In genomic region chr14:92780444-92780843, GRCh38 we compare ENCODE assay signal across 14 cellular contexts. TPM values are rescaled to one million over a fixed set of nuclear protein-coding genes. Genes with fewer than 3 reads are reported as not detected.
DNase-seq lines count a peak whose midpoint lies in the region; ATAC-seq, FAIRE-seq and TF ChIP-seq lines count a peak whose summit lies in the region.
"Had no signal": no experiment of that assay in that cellular context is flagged by ENCODE, and none has a peak within 500 bp of the region (broad histone marks: within the 10 kb centered on the region; RNA-seq: fewer than 3 reads in every experiment).

No MANE protein-coding gene starts in this region.

- DNase-seq in activated CD4-positive, alpha-beta T cell treated with anti-CD3 and anti-CD28 coated beads, Interleukin-2, amount 10 ng/mL, durations not matched to agents 24 days and 14 days, result peak; percentile 61
- no peak for DNase-seq in activated CD4-positive, alpha-beta T cell treated with anti-CD3 and anti-CD28 coated beads, Interleukin-2, amount 10 ng/mL, durations not matched to agents 7 days and 5 days
- DNase-seq in MG63 (peak; percentile 3), bronchial epithelial cell (ENCODE audit: low read depth) (peak; percentile 44), skeletal muscle cell (ENCODE audit: low read depth) (peak; percentile 38), SK-N-DZ (ENCODE audit: low spot score) (no peak)
- DNase-seq: activated CD4-positive, alpha-beta T cell treated with anti-CD3 and anti-CD28 coated beads, Interleukin-2, amount 50 U/mL, for 48 hours; aorta; erythroblast; NCI-H1417 treated with DMSO at 0.1 percent for 48 hours; nephron progenitor cell; stimulated activated naive CD4-positive, alpha-beta T cell had no signal

- intact Hi-C loops in activated CD4-positive, alpha-beta T cell treated with anti-CD3 and anti-CD28 coated beads, Interleukin-2, amount 10 ng/mL, durations not matched to agents 24 days and 14 days (cut with micrococcal nuclease), result loop anchor here (5.0 kb wide), 1 partner anchor 33 kb away; the partner anchor contains the start of gene LGMN

- FAIRE-seq in bronchial epithelial cell (lab: Jason Lieb, UNC), result no peak

- peaks cover 18% of the 10 kb centered on the region for H3K4me1 Mint-ChIP-seq in activated CD4-positive, alpha-beta T cell treated with anti-CD3 and anti-CD28 coated beads, Interleukin-2, amount 10 ng/mL, durations not matched to agents 24 days and 14 days
- H3K4me1 Mint-ChIP-seq in activated CD4-positive, alpha-beta T cell treated with anti-CD3 and anti-CD28 coated beads, Interleukin-2, amount 10 ng/mL, durations not matched to agents 7 days and 5 days, result peaks cover 21% of the 10 kb centered on the region

- ATAC-seq in GM18867 (IDR thresholded peaks at IDR 0.05; ENCODE audit: unreplicated experiment) (no peak), GM18520 (IDR thresholded peaks at IDR 0.05; ENCODE audit: unreplicated experiment) (no peak)

- H3K4me3 Mint-ChIP-seq in activated CD4-positive, alpha-beta T cell treated with anti-CD3 and anti-CD28 coated beads, Interleukin-2, amount 10 ng/mL, durations not matched to agents 24 days and 14 days, result no peak overlapping the region
- no peak overlapping the region for H3K4me3 Mint-ChIP-seq in activated CD4-positive, alpha-beta T cell treated with anti-CD3 and anti-CD28 coated beads, Interleukin-2, amount 10 ng/mL, durations not matched to agents 7 days and 5 days
- H3K4me3 Mint-ChIP-seq: nephron progenitor cell had no signal

- H3K27ac Mint-ChIP-seq in activated CD4-positive, alpha-beta T cell treated with anti-CD3 and anti-CD28 coated beads, Interleukin-2, amount 10 ng/mL, durations not matched to agents 24 days and 14 days, result no peak overlapping the region
- H3K27ac Mint-ChIP-seq in activated CD4-positive, alpha-beta T cell treated with anti-CD3 and anti-CD28 coated beads, Interleukin-2, amount 10 ng/mL, durations not matched to agents 7 days and 5 days, result no peak overlapping the region
- H3K27ac Mint-ChIP-seq: nephron progenitor cell had no signal

- peaks cover 19% of the 10 kb centered on the region for H3K27me3 Mint-ChIP-seq in activated CD4-positive, alpha-beta T cell treated with anti-CD3 and anti-CD28 coated beads, Interleukin-2, amount 10 ng/mL, durations not matched to agents 24 days and 14 days
- H3K27me3 Mint-ChIP-seq in activated CD4-positive, alpha-beta T cell treated with anti-CD3 and anti-CD28 coated beads, Interleukin-2, amount 10 ng/mL, durations not matched to agents 7 days and 5 days, result peaks cover 5% of the 10 kb centered on the region

- H3K36me3 Mint-ChIP-seq in activated CD4-positive, alpha-beta T cell treated with anti-CD3 and anti-CD28 coated beads, Interleukin-2, amount 10 ng/mL, durations not matched to agents 24 days and 14 days (ENCODE audit: low read depth), result no peaks in the 10 kb centered on the region
- H3K36me3 Mint-ChIP-seq in activated CD4-positive, alpha-beta T cell treated with anti-CD3 and anti-CD28 coated beads, Interleukin-2, amount 10 ng/mL, durations not matched to agents 7 days and 5 days (ENCODE audit: low read depth), result no peaks in the 10 kb centered on the region

- no peaks in the 10 kb centered on the region for H3K9me3 Mint-ChIP-seq in activated CD4-positive, alpha-beta T cell treated with anti-CD3 and anti-CD28 coated beads, Interleukin-2, amount 10 ng/mL, durations not matched to agents 24 days and 14 days
- no peaks in the 10 kb centered on the region for H3K9me3 Mint-ChIP-seq in activated CD4-positive, alpha-beta T cell treated with anti-CD3 and anti-CD28 coated beads, Interleukin-2, amount 10 ng/mL, durations not matched to agents 7 days and 5 days
- H3K9me3 Mint-ChIP-seq: nephron progenitor cell had no signal

- H3K4me3 ChIP-seq in MG63 (no peak overlapping the region), bronchial epithelial cell (ENCODE audit: low read depth, low read length) (no peak overlapping the region), skeletal muscle cell (ENCODE audit: low read depth, low read length) (no peak overlapping the region)

- H3K27me3 ChIP-seq in MG63 (no peaks in the 10 kb centered on the region), bronchial epithelial cell (ENCODE audit: control insufficient read depth, insufficient read depth, low read length) (no peaks in the 10 kb centered on the region)

- TF ChIP-seq CTCF in bronchial epithelial cell (IDR thresholded peaks at IDR 0.05; ENCODE audit: insufficient read depth, low read length, severe bottlenecking), result no peak

- no peaks in the 10 kb centered on the region for H3K36me3 ChIP-seq in MG63
- no peaks in the 10 kb centered on the region for H3K36me3 ChIP-seq in bronchial epithelial cell (ENCODE audit: control insufficient read depth, insufficient read depth, low read length)

- POLR2A ChIA-PET in activated CD4-positive, alpha-beta T cell treated with anti-CD3 and anti-CD28 coated beads, Interleukin-2, amount 10 ng/mL, durations not matched to agents 7 days and 5 days (lab: Charles Lee), result no interaction called here

- CTCF ChIA-PET in activated CD4-positive, alpha-beta T cell treated with anti-CD3 and anti-CD28 coated beads, Interleukin-2, amount 10 ng/mL, durations not matched to agents 7 days and 5 days (lab: Charles Lee), result interaction anchor here (0.7 to 1.3 kb wide), 5 partner anchors 10 to 94 kb away, joined by 3 to 6 read pairs (median 4); no protein-coding TSS in a partner anchor

- no peaks in the 10 kb centered on the region for H3K9me3 ChIP-seq in MG63

RNA-seq across cellular contexts. Expression of gene GOLGA5, which starts 13.7 kb away (rescaled TPM):
- 20.1 and 20.8 TPM in 2 replicates for total RNA-seq in activated CD4-positive, alpha-beta T cell treated with anti-CD3 and anti-CD28 coated beads, Interleukin-2, amount 10 ng/mL, durations not matched to agents 24 days and 14 days
- 10 to 100 TPM; 20.4 to 23.1 TPM for total RNA-seq in activated CD4-positive, alpha-beta T cell treated with anti-CD3 and anti-CD28 coated beads, Interleukin-2, amount 10 ng/mL, durations not matched to agents 7 days and 5 days
- total RNA-seq in MG63 (2014; rRNA removed; shearing (Covaris generic); ENCODE audit: low replicate concordance), result 9.1 and 14.2 TPM in 2 replicates
- 38.3 and 41.9 TPM in 2 replicates for total RNA-seq in bronchial epithelial cell
- 15.6 and 16.3 TPM in 2 replicates for polyA plus RNA-seq in SK-N-DZ (2014; cell fraction: cytosol; rRNA removed)
- polyA plus RNA-seq in SK-N-DZ (2014; cell fraction: nucleus; rRNA removed), result 6.4 and 7.7 TPM in 2 replicates

RNA-seq across cellular contexts. Expression of gene LGMN, which starts 32.0 kb away (rescaled TPM):
- total RNA-seq in activated CD4-positive, alpha-beta T cell treated with anti-CD3 and anti-CD28 coated beads, Interleukin-2, amount 10 ng/mL, durations not matched to agents 24 days and 14 days, result 1.4 and 2.1 TPM in 2 replicates
- total RNA-seq in activated CD4-positive, alpha-beta T cell treated with anti-CD3 and anti-CD28 coated beads, Interleukin-2, amount 10 ng/mL, durations not matched to agents 7 days and 5 days, result 1 to 10 TPM; 4.7 to 4.8 TPM
- total RNA-seq in MG63 (2014; rRNA removed; shearing (Covaris generic); ENCODE audit: low replicate concordance), result 31.4 and 41.9 TPM in 2 replicates
- total RNA-seq in bronchial epithelial cell, result 34.0 and 59.3 TPM in 2 replicates
- polyA plus RNA-seq in SK-N-DZ (2014; cell fraction: cytosol; rRNA removed), result 18.8 and 21.7 TPM in 2 replicates
- polyA plus RNA-seq in SK-N-DZ (2014; cell fraction: nucleus; rRNA removed), result 11.6 and 12.8 TPM in 2 replicates

Comparison
In these comparisons a context has a peak if more than half of its experiments do, and no peak if none do; other contexts are left out.
1. DNase-seq: peak in activated CD4-positive, alpha-beta T cell treated with anti-CD3 and anti-CD28 coated beads, Interleukin-2, amount 10 ng/mL, durations not matched to agents 24 days and 14 days (single experiment), MG63 (single experiment), bronchial epithelial cell (single experiment) and skeletal muscle cell (single experiment); none in activated CD4-positive, alpha-beta T cell treated with anti-CD3 and anti-CD28 coated beads, Interleukin-2, amount 10 ng/mL, durations not matched to agents 7 days and 5 days (single experiment) and SK-N-DZ (single experiment).